In the genomic region with DNA sequence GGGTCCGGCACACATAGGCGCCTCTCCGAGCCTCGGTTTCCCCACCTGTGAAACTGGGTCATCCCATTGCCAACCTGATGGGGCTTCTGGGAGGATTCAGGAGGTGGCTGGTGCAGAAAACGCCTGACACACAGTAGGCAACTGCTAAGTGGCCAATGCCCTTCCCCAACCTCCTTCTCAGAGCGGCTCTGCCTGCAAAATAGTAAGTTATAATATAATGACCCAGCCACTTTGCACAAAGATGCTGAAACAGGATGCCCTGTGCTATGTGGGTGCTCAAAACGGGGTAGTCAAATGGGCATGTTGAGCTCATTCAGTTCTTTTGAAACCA, we compare ENCODE assay signal across 8 cellular contexts.
DNase-seq lines count a peak whose midpoint lies in the region; TF ChIP-seq lines count a peak whose summit lies in the region.

No MANE protein-coding gene starts in this region.

- H3K27me3 ChIP-seq in BLaER1, result no peaks in the 10 kb centered on the region

- H3K27me3 Mint-ChIP-seq in nephron (ENCODE audit: low read depth), result no peaks in the 10 kb centered on the region

- no peaks in the 10 kb centered on the region for H3K36me3 Mint-ChIP-seq in nephron (ENCODE audit: low read depth)

- H3K27ac ChIP-seq in BLaER1, result peak overlapping the region; percentile 82
- H3K27ac ChIP-seq in KOPT-K1 (ENCODE audit: low read depth, low read length, poor library complexity, severe bottlenecking), result peak overlapping the region; percentile 32
- H3K27ac ChIP-seq in coronary artery, result peak overlapping the region; percentile 31 to 82

- no peak for TF ChIP-seq CTCF in coronary artery (IDR thresholded peaks at IDR 0.05)
- no peak for TF ChIP-seq CTCF in nephron (IDR thresholded peaks at IDR 0.05; ENCODE audit: unreplicated experiment in 3 of 3)

- H3K4me2 ChIP-seq in BLaER1, result peak overlapping the region; percentile 100

- no peak overlapping the region for H3K27ac Mint-ChIP-seq in nephron

- DNase-seq in coronary artery (ENCODE audit: low spot score) (no peak), AG08395 (ENCODE audit: low spot score) (no peak), GOT3 (lab: John Stamatoyannopoulos, UW) (no peak)
- no peak for DNase-seq in activated CD4-positive, CD25-positive, alpha-beta regulatory T cell (lab: John Stamatoyannopoulos, UW)
- no peak for DNase-seq in stimulated activated naive CD4-positive, alpha-beta T cell treated with Interleukin-2 at 50 U/mL for 16 hours (lab: John Stamatoyannopoulos, UW)

- no peaks in the 10 kb centered on the region for H4K20me1 ChIP-seq in BLaER1

- no peaks in the 10 kb centered on the region for H3K36me3 ChIP-seq in BLaER1
- no peaks in the 10 kb centered on the region for H3K36me3 ChIP-seq in KOPT-K1 (ENCODE audit: insufficient read depth, low read length)

- peaks cover 7% of the 10 kb centered on the region for H3K4me1 ChIP-seq in BLaER1

- no peaks in the 10 kb centered on the region for H3K9me3 ChIP-seq in BLaER1
- H3K9me3 ChIP-seq in KOPT-K1 (ENCODE audit: insufficient read depth, low read length, poor library complexity, severe bottlenecking), result no peaks in the 10 kb centered on the region

- peak overlapping the region; percentile 86 for H3K9ac ChIP-seq in BLaER1

- peak overlapping the region; percentile 67 to 84 (median 78) for H3K4me3 Mint-ChIP-seq in nephron

- H3K9me3 Mint-ChIP-seq in nephron, result no peaks in the 10 kb centered on the region

- peaks cover 13% of the 10 kb centered on the region for H3K4me1 Mint-ChIP-seq in nephron

- H3K4me3 ChIP-seq in BLaER1, result peak overlapping the region; percentile 90
- peak overlapping the region; percentile 95 for H3K4me3 ChIP-seq in coronary artery

Comparison
In these comparisons a context has a peak if more than half of its experiments do, and no peak if none do; other contexts are left out.
1. H3K27ac ChIP-seq: peak in every context shown above with its lines; median percentile 82 in BLaER1; 56 in coronary artery; 32 in KOPT-K1.